1 cellular context compared by ENCODE assay signal in the genomic region with DNA sequence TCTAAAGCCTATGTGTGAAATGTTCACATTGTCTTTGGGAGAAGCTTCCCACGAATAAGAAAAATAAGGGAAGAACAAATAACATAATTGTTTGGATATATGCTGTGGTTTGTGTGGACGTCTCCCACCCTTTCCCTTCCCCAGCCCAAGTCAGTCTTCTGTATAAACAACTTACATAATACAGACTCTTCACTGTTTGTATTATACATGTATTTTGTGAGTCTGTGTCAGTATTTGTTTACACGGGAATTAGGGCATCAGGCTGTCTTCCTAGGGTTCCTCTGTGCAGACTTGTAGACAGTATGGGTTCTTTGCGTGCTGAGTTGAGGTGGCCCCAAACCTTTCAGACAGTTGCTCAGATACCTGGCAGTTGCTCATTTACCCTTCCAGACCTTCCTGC.
TF ChIP-seq lines count a peak whose summit lies in the region.

No MANE protein-coding gene starts in this region.

TF ChIP-seq in HepG2, 621 proteins besides CTCF, POLR2A, EP300 and RAD21 (continued from another document and continues in another):
- TF ChIP-seq ZNF839 (CRISPR knock-in tag; IDR thresholded peaks at IDR 0.05; ENCODE audit: borderline replicate concordance) (no peak), JUNB (CRISPR knock-in tag; IDR thresholded peaks at IDR 0.05; ENCODE audit: borderline replicate concordance) (no peak), ZNF431 (CRISPR knock-in tag; IDR thresholded peaks at IDR 0.05; ENCODE audit: borderline replicate concordance, low read depth) (no peak), PRMT3 (CRISPR knock-in tag; IDR thresholded peaks at IDR 0.05; ENCODE audit: borderline replicate concordance, low read depth) (no peak), ZFP36 (IDR thresholded peaks at IDR 0.05; ENCODE audit: borderline replicate concordance, low read depth, low read length, partially characterized antibody) (no peak), ZNF652 (CRISPR knock-in tag; IDR thresholded peaks at IDR 0.05; ENCODE audit: borderline replicate concordance, low read depth) (peak; percentile 14; the same call in 1 of the 2 replicates), RBAK (CRISPR knock-in tag; IDR thresholded peaks at IDR 0.05) (no peak), NCOA2 (CRISPR knock-in tag; IDR thresholded peaks at IDR 0.05) (no peak), KLF15 (CRISPR knock-in tag; IDR thresholded peaks at IDR 0.05; ENCODE audit: borderline replicate concordance) (no peak), ZNF670 (CRISPR knock-in tag; IDR thresholded peaks at IDR 0.05; ENCODE audit: borderline replicate concordance) (no peak), PRPF4 (IDR thresholded peaks at IDR 0.05; ENCODE audit: low read depth, low read length, poor library complexity, severe bottlenecking) (no peak), HOXA3 (CRISPR knock-in tag; IDR thresholded peaks at IDR 0.05) (no peak), ZKSCAN8 (CRISPR knock-in tag; IDR thresholded peaks at IDR 0.05; ENCODE audit: borderline replicate concordance) (no peak), FOXC1 (CRISPR knock-in tag; IDR thresholded peaks at IDR 0.05; ENCODE audit: borderline replicate concordance) (no peak), SUZ12 (IDR thresholded peaks at IDR 0.05; ENCODE audit: low read depth, low read length) (no peak), ASH2L (IDR thresholded peaks at IDR 0.05; ENCODE audit: insufficient read length, low read depth, low read length) (no peak), SOX5 (CRISPR knock-in tag; IDR thresholded peaks at IDR 0.05; ENCODE audit: borderline replicate concordance) (peak; percentile 40; the same call in 1 of the 2 replicates), HOXD1 (CRISPR knock-in tag; IDR thresholded peaks at IDR 0.05) (no peak), LCORL (IDR thresholded peaks at IDR 0.05) (no peak), LCORL (CRISPR knock-in tag; IDR thresholded peaks at IDR 0.05) (no peak), HHEX (CRISPR knock-in tag; IDR thresholded peaks at IDR 0.05) (peak; percentile 67; the same call in 1 of the 2 replicates), RFX1 (IDR thresholded peaks at IDR 0.05) (no peak), ZNF331 (CRISPR knock-in tag; IDR thresholded peaks at IDR 0.05) (no peak), ZNF781 (CRISPR knock-in tag; IDR thresholded peaks at IDR 0.05; ENCODE audit: borderline replicate concordance, not compliant biosample characterization) (no peak), SYNCRIP (IDR thresholded peaks at IDR 0.05; ENCODE audit: insufficient read depth, low read depth, low read length) (no peak), ZNF557 (CRISPR knock-in tag; IDR thresholded peaks at IDR 0.05) (no peak), ZNF761 (CRISPR knock-in tag; conservative IDR thresholded peaks at IDR 0.05) (no peak)
- TF ChIP-seq, protein P1, sequence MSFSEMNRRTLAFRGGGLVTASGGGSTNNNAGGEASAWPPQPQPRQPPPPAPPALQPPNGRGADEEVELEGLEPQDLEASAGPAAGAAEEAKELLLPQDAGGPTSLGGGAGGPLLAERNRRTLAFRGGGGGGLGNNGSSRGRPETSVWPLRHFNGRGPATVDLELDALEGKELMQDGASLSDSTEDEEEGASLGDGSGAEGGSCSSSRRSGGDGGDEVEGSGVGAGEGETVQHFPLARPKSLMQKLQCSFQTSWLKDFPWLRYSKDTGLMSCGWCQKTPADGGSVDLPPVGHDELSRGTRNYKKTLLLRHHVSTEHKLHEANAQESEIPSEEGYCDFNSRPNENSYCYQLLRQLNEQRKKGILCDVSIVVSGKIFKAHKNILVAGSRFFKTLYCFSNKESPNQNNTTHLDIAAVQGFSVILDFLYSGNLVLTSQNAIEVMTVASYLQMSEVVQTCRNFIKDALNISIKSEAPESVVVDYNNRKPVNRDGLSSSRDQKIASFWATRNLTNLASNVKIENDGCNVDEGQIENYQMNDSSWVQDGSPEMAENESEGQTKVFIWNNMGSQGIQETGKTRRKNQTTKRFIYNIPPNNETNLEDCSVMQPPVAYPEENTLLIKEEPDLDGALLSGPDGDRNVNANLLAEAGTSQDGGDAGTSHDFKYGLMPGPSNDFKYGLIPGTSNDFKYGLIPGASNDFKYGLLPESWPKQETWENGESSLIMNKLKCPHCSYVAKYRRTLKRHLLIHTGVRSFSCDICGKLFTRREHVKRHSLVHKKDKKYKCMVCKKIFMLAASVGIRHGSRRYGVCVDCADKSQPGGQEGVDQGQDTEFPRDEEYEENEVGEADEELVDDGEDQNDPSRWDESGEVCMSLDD (CRISPR knock-in tag; IDR thresholded peaks at IDR 0.05; ENCODE audit: borderline replicate concordance): no peak
- TF ChIP-seq, protein P2, sequence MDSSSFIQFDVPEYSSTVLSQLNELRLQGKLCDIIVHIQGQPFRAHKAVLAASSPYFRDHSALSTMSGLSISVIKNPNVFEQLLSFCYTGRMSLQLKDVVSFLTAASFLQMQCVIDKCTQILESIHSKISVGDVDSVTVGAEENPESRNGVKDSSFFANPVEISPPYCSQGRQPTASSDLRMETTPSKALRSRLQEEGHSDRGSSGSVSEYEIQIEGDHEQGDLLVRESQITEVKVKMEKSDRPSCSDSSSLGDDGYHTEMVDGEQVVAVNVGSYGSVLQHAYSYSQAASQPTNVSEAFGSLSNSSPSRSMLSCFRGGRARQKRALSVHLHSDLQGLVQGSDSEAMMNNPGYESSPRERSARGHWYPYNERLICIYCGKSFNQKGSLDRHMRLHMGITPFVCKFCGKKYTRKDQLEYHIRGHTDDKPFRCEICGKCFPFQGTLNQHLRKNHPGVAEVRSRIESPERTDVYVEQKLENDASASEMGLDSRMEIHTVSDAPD (CRISPR knock-in tag; IDR thresholded peaks at IDR 0.05): no peak
- TF ChIP-seq, protein P3, sequence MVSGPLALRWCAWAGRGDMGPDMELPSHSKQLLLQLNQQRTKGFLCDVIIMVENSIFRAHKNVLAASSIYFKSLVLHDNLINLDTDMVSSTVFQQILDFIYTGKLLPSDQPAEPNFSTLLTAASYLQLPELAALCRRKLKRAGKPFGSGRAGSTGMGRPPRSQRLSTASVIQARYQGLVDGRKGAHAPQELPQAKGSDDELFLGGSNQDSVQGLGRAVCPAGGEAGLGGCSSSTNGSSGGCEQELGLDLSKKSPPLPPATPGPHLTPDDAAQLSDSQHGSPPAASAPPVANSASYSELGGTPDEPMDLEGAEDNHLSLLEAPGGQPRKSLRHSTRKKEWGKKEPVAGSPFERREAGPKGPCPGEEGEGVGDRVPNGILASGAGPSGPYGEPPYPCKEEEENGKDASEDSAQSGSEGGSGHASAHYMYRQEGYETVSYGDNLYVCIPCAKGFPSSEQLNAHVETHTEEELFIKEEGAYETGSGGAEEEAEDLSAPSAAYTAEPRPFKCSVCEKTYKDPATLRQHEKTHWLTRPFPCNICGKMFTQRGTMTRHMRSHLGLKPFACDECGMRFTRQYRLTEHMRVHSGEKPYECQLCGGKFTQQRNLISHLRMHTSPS (CRISPR knock-in tag; IDR thresholded peaks at IDR 0.05; ENCODE audit: low read depth): no peak
- TF ChIP-seq, protein P4, sequence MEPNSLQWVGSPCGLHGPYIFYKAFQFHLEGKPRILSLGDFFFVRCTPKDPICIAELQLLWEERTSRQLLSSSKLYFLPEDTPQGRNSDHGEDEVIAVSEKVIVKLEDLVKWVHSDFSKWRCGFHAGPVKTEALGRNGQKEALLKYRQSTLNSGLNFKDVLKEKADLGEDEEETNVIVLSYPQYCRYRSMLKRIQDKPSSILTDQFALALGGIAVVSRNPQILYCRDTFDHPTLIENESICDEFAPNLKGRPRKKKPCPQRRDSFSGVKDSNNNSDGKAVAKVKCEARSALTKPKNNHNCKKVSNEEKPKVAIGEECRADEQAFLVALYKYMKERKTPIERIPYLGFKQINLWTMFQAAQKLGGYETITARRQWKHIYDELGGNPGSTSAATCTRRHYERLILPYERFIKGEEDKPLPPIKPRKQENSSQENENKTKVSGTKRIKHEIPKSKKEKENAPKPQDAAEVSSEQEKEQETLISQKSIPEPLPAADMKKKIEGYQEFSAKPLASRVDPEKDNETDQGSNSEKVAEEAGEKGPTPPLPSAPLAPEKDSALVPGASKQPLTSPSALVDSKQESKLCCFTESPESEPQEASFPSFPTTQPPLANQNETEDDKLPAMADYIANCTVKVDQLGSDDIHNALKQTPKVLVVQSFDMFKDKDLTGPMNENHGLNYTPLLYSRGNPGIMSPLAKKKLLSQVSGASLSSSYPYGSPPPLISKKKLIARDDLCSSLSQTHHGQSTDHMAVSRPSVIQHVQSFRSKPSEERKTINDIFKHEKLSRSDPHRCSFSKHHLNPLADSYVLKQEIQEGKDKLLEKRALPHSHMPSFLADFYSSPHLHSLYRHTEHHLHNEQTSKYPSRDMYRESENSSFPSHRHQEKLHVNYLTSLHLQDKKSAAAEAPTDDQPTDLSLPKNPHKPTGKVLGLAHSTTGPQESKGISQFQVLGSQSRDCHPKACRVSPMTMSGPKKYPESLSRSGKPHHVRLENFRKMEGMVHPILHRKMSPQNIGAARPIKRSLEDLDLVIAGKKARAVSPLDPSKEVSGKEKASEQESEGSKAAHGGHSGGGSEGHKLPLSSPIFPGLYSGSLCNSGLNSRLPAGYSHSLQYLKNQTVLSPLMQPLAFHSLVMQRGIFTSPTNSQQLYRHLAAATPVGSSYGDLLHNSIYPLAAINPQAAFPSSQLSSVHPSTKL (CRISPR knock-in tag; IDR thresholded peaks at IDR 0.05): peak; percentile 86
- TF ChIP-seq, protein P5, sequence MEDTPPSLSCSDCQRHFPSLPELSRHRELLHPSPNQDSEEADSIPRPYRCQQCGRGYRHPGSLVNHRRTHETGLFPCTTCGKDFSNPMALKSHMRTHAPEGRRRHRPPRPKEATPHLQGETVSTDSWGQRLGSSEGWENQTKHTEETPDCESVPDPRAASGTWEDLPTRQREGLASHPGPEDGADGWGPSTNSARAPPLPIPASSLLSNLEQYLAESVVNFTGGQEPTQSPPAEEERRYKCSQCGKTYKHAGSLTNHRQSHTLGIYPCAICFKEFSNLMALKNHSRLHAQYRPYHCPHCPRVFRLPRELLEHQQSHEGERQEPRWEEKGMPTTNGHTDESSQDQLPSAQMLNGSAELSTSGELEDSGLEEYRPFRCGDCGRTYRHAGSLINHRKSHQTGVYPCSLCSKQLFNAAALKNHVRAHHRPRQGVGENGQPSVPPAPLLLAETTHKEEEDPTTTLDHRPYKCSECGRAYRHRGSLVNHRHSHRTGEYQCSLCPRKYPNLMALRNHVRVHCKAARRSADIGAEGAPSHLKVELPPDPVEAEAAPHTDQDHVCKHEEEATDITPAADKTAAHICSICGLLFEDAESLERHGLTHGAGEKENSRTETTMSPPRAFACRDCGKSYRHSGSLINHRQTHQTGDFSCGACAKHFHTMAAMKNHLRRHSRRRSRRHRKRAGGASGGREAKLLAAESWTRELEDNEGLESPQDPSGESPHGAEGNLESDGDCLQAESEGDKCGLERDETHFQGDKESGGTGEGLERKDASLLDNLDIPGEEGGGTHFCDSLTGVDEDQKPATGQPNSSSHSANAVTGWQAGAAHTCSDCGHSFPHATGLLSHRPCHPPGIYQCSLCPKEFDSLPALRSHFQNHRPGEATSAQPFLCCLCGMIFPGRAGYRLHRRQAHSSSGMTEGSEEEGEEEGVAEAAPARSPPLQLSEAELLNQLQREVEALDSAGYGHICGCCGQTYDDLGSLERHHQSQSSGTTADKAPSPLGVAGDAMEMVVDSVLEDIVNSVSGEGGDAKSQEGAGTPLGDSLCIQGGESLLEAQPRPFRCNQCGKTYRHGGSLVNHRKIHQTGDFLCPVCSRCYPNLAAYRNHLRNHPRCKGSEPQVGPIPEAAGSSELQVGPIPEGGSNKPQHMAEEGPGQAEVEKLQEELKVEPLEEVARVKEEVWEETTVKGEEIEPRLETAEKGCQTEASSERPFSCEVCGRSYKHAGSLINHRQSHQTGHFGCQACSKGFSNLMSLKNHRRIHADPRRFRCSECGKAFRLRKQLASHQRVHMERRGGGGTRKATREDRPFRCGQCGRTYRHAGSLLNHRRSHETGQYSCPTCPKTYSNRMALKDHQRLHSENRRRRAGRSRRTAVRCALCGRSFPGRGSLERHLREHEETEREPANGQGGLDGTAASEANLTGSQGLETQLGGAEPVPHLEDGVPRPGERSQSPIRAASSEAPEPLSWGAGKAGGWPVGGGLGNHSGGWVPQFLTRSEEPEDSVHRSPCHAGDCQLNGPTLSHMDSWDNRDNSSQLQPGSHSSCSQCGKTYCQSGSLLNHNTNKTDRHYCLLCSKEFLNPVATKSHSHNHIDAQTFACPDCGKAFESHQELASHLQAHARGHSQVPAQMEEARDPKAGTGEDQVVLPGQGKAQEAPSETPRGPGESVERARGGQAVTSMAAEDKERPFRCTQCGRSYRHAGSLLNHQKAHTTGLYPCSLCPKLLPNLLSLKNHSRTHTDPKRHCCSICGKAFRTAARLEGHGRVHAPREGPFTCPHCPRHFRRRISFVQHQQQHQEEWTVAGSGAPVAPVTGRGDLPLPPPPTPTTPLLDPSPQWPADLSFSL (CRISPR knock-in tag; IDR thresholded peaks at IDR 0.05): no peak; the same call in 1 of the 2 replicates
- TF ChIP-seq, protein P6, sequence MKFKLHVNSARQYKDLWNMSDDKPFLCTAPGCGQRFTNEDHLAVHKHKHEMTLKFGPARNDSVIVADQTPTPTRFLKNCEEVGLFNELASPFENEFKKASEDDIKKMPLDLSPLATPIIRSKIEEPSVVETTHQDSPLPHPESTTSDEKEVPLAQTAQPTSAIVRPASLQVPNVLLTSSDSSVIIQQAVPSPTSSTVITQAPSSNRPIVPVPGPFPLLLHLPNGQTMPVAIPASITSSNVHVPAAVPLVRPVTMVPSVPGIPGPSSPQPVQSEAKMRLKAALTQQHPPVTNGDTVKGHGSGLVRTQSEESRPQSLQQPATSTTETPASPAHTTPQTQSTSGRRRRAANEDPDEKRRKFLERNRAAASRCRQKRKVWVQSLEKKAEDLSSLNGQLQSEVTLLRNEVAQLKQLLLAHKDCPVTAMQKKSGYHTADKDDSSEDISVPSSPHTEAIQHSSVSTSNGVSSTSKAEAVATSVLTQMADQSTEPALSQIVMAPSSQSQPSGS (CRISPR knock-in tag; IDR thresholded peaks at IDR 0.05): no peak
- TF ChIP-seq, protein P7, sequence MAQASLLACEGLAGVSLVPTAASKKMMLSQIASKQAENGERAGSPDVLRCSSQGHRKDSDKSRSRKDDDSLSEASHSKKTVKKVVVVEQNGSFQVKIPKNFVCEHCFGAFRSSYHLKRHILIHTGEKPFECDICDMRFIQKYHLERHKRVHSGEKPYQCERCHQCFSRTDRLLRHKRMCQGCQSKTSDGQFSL (CRISPR knock-in tag; IDR thresholded peaks at IDR 0.05): no peak
- TF ChIP-seq, protein P8, sequence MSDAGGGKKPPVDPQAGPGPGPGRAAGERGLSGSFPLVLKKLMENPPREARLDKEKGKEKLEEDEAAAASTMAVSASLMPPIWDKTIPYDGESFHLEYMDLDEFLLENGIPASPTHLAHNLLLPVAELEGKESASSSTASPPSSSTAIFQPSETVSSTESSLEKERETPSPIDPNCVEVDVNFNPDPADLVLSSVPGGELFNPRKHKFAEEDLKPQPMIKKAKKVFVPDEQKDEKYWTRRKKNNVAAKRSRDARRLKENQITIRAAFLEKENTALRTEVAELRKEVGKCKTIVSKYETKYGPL (CRISPR knock-in tag; IDR thresholded peaks at IDR 0.05): no peak
